Comparison of ENCODE assay signal across 20 cellular contexts in genomic region chr11:65065898-65066297, GRCh38. TPM values are rescaled to one million over a fixed set of nuclear protein-coding genes. Genes with fewer than 3 reads are reported as not detected.
DNase-seq lines count a peak whose midpoint lies in the region; ATAC-seq and TF ChIP-seq lines count a peak whose summit lies in the region.
"Had no signal": no experiment of that assay in that cellular context is flagged by ENCODE, and none has a peak within 500 bp of the region (broad histone marks: within the 10 kb centered on the region; RNA-seq: fewer than 3 reads in every experiment).

No MANE protein-coding gene starts in this region.

- H2AFZ ChIP-seq in SK-N-SH (ENCODE audit: low read depth) = no peak overlapping the region
- no peak overlapping the region for H2AFZ ChIP-seq in trophoblast cell (ENCODE audit: insufficient read depth, low read length, poor library complexity)

- H3K79me2 ChIP-seq in SK-N-SH (ENCODE audit: insufficient read depth) = no peaks in the 10 kb centered on the region
- H3K79me2 ChIP-seq in trophoblast cell (ENCODE audit: control insufficient read depth, insufficient read depth, low read length, poor library complexity) = no peaks in the 10 kb centered on the region

- no peak overlapping the region for H2BK5ac ChIP-seq in trophoblast cell (ENCODE audit: low read depth, low read length, poor library complexity)

- no peaks in the 10 kb centered on the region for H3K9me3 Mint-ChIP-seq in effector memory CD8-positive, alpha-beta T cell
- H3K9me3 Mint-ChIP-seq: HFFc6 had no signal

- H3K27ac ChIP-seq in SK-N-SH (ENCODE audit: low read depth in 2 of 2, low read length in 1 of 2) (no peak overlapping the region), HEK293 (ENCODE audit: extremely low read depth, low read depth, low read length) (no peak overlapping the region), trophoblast cell (ENCODE audit: low read depth, low read length) (no peak overlapping the region)

- H3K9me2 ChIP-seq in SK-N-SH = no peaks in the 10 kb centered on the region

- no peak for TF ChIP-seq CTCF in SK-N-SH (IDR thresholded peaks at IDR 0.05)
- no peak for TF ChIP-seq CTCF in HEK293 (tag by site-specific recombination; IDR thresholded peaks at IDR 0.05)

- H2BK120ac ChIP-seq in trophoblast cell (ENCODE audit: insufficient read depth, low read length, poor library complexity) = no peak overlapping the region

- CTCF ChIA-PET in SK-N-SH (lab: Yijun Ruan, JAX) = interaction anchor here (0.6 to 1.8 kb wide), 2 partner anchors 28 to 51 kb away, joined by 4 to 9 read pairs; partner anchors contain the start of gene ARL2
- CTCF ChIA-PET in HEK293 (lab: Yijun Ruan, JAX) = interaction anchor here (0.8 kb wide), 1 partner anchor 12 kb away, joined by 4 read pairs; no protein-coding TSS in a partner anchor

- no peak overlapping the region for H2AK5ac ChIP-seq in trophoblast cell (ENCODE audit: low read length)

- H3K79me1 ChIP-seq in trophoblast cell (ENCODE audit: low read length) = no peaks in the 10 kb centered on the region

- DNase-seq in SK-N-SH (peak; percentile 52), trophoblast cell (no peak), dedifferentiated amniotic fluid mesenchymal stem cell (ENCODE audit: extremely low spot score) (no peak)
- DNase-seq in effector memory CD8-positive, alpha-beta T cell = no peak
- DNase-seq: 8988T, ACHN, BE2C, Calu3, DND-41, HFFc6, KG1, MG63, NCI-H1105 treated with DMSO at 0.1 percent for 48 hours, NCI-H1930, NCI-H2227 treated with DMSO at 0.1 percent for 48 hours, NCI-H510A, Peyer's patch had no signal

- TF ChIP-seq EP300 in SK-N-SH (IDR thresholded peaks at IDR 0.05; ENCODE audit: borderline replicate concordance in 1 of 2, low read depth in 1 of 2, low read length in 1 of 2) = no peak

- H3K4me3 ChIP-seq in SK-N-SH (ENCODE audit: low read depth in 2 of 2, low read length in 1 of 2) (no peak overlapping the region), HEK293 (ENCODE audit: low read depth, low read length) (no peak overlapping the region), iPS-15b (ENCODE audit: low read depth, low read length) (no peak overlapping the region), trophoblast cell (ENCODE audit: low read depth, low read length) (no peak overlapping the region)
- H3K4me3 ChIP-seq: MG63, Peyer's patch had no signal

- ATAC-seq in SK-N-SH treated with all-trans-retinoic acid at 6 μM for 48 hours = no peak
- ATAC-seq in effector memory CD8-positive, alpha-beta T cell (replicated peaks) = no peak

- no peak overlapping the region for H3K18ac ChIP-seq in trophoblast cell (ENCODE audit: low read length)

- H4K8ac ChIP-seq in trophoblast cell (ENCODE audit: low read depth, low read length) = peak overlapping the region; percentile 30

- no peaks in the 10 kb centered on the region for H3K36me3 Mint-ChIP-seq in effector memory CD8-positive, alpha-beta T cell (ENCODE audit: insufficient read depth)

- H3K27me3 ChIP-seq in SK-N-SH (ENCODE audit: insufficient read depth) (no peaks in the 10 kb centered on the region), iPS-15b (ENCODE audit: control insufficient read depth, insufficient read depth, low read length) (no peaks in the 10 kb centered on the region), trophoblast cell (ENCODE audit: insufficient read depth, low read length) (no peaks in the 10 kb centered on the region)
- H3K27me3 ChIP-seq: BE2C, MG63, Peyer's patch had no signal

- no peak overlapping the region for H3K4me3 Mint-ChIP-seq in effector memory CD8-positive, alpha-beta T cell
- H3K4me3 Mint-ChIP-seq: HFFc6 had no signal

- H3K4ac ChIP-seq in trophoblast cell (ENCODE audit: low read depth, low read length) = no peak overlapping the region

- H3K23ac ChIP-seq in trophoblast cell (ENCODE audit: low read length) = no peak overlapping the region

- H3K4me2 ChIP-seq in SK-N-SH (no peak overlapping the region), trophoblast cell (ENCODE audit: low read length) (no peak overlapping the region)

- no peaks in the 10 kb centered on the region for H4K20me1 ChIP-seq in SK-N-SH (ENCODE audit: insufficient read depth)

- H4K91ac ChIP-seq in trophoblast cell (ENCODE audit: low read depth, low read length) = no peak overlapping the region

- TF ChIP-seq RAD21 in SK-N-SH (IDR thresholded peaks at IDR 0.05; ENCODE audit: low read length) = no peak

- no peak overlapping the region for H3K9ac ChIP-seq in SK-N-SH
- peak overlapping the region; percentile 60 for H3K9ac ChIP-seq in iPS-15b (ENCODE audit: low read depth, low read length)
- no peak overlapping the region for H3K9ac ChIP-seq in trophoblast cell (ENCODE audit: low read length)

- H4K12ac ChIP-seq in trophoblast cell (ENCODE audit: low read depth, low read length) = no peak overlapping the region

- no peaks in the 10 kb centered on the region for H3F3A ChIP-seq in SK-N-SH (replicated peaks; ENCODE audit: insufficient read depth)

- H3K4me1 ChIP-seq in SK-N-SH (ENCODE audit: control insufficient read depth in 1 of 2, insufficient read depth in 2 of 2, low read depth in 1 of 2, low read length in 1 of 2) (no peaks in the 10 kb centered on the region; a peak in 1 of 4 replicates), HEK293 (ENCODE audit: control insufficient read depth, insufficient read depth, low read length) (no peaks in the 10 kb centered on the region), iPS-15b (ENCODE audit: control insufficient read depth, insufficient read depth, low read length) (peaks cover 7% of the 10 kb centered on the region), trophoblast cell (ENCODE audit: control insufficient read depth in 1 of 2, insufficient read depth in 2 of 2, low read length in 2 of 2) (peaks cover 8 to 10% of the 10 kb centered on the region in 2 experiments)
- H3K4me1 ChIP-seq: BE2C had no signal

- peaks cover 0 to 5% of the 10 kb centered on the region in 2 donors for H3K4me1 Mint-ChIP-seq in effector memory CD8-positive, alpha-beta T cell (ENCODE audit: low read depth in 2 of 2)

- no peak overlapping the region for H2BK12ac ChIP-seq in trophoblast cell (ENCODE audit: low read length)

- 51% methylated on average over 4 of the region's 7 CpGs for WGBS in SK-N-SH (ENCODE audit: low lambda C conversion rate)
- no CpG with 5 or more reads among the region's 7 CpGs for WGBS in trophoblast cell (ENCODE audit: extremely low coverage, insufficient coverage, insufficient read length)

- H3K9me3 ChIP-seq in SK-N-SH (no peaks in the 10 kb centered on the region), HEK293 (ENCODE audit: control insufficient read depth, insufficient read depth, low read depth, low read length) (no peaks in the 10 kb centered on the region), iPS-15b (ENCODE audit: control insufficient read depth, insufficient read depth, low read length) (no peaks in the 10 kb centered on the region), trophoblast cell (ENCODE audit: insufficient read depth, low read depth, low read length) (no peaks in the 10 kb centered on the region)
- H3K9me3 ChIP-seq: BE2C, MG63, Peyer's patch had no signal

- no peak overlapping the region for H3K14ac ChIP-seq in trophoblast cell (ENCODE audit: low read length)

- peaks cover 0 to 14% of the 10 kb centered on the region in 2 donors for H3K27me3 Mint-ChIP-seq in effector memory CD8-positive, alpha-beta T cell

- H3K36me3 ChIP-seq in SK-N-SH (replicated peaks in 1 of 2; ENCODE audit: control insufficient read depth in 1 of 2, insufficient read depth in 2 of 2, low read length in 1 of 2) (no peaks in the 10 kb centered on the region), HEK293 (ENCODE audit: control insufficient read depth in 2 of 2, insufficient read depth in 1 of 2, low read length in 2 of 2) (no peaks in the 10 kb centered on the region), iPS-15b (ENCODE audit: control insufficient read depth, insufficient read depth, low read length) (no peaks in the 10 kb centered on the region), trophoblast cell (ENCODE audit: control insufficient read depth in 1 of 2, insufficient read depth in 2 of 2, low read length in 2 of 2) (no peaks in the 10 kb centered on the region)
- H3K36me3 ChIP-seq: BE2C, MG63, Peyer's patch had no signal

- no peak overlapping the region for H3K27ac Mint-ChIP-seq in effector memory CD8-positive, alpha-beta T cell
- H3K27ac Mint-ChIP-seq: HFFc6 had no signal

- POLR2A ChIA-PET in SK-N-SH (lab: Yijun Ruan, JAX) (interaction anchor here (1.0 kb wide), 1 partner anchor 8 kb away, joined by 4 read pairs; no protein-coding TSS in a partner anchor), HEK293 (lab: Yijun Ruan, JAX) (interaction anchor here (0.5 to 1.8 kb wide), 2 partner anchors 8 to 10 kb away, joined by 5 to 7 read pairs; no protein-coding TSS in a partner anchor)

TF ChIP-seq in SK-N-SH, 30 proteins besides CTCF, POLR2A, EP300 and RAD21 (continues in another document):
- TF ChIP-seq FOSL2 (IDR thresholded peaks at IDR 0.05; ENCODE audit: borderline replicate concordance, low read depth) (no peak), YY1 (IDR thresholded peaks at IDR 0.05; ENCODE audit: low read depth) (no peak)

TF ChIP-seq in SK-N-SH treated with all-trans-retinoic acid at 6 μM for 48 hours, 23 proteins besides CTCF, POLR2A, EP300 and RAD21 (continues in another document):
- TF ChIP-seq ARNTL (CRISPR knock-in tag; IDR thresholded peaks at IDR 0.05; ENCODE audit: borderline replicate concordance, low read depth) = no peak
- no peak for TF ChIP-seq PPARA (CRISPR knock-in tag; IDR thresholded peaks at IDR 0.05; ENCODE audit: borderline replicate concordance)

TF ChIP-seq in HEK293, 187 proteins besides CTCF, POLR2A, EP300 and RAD21 (continues in another document):
- 0 out of 2 replicates have a peak, but pooled peaks have one; percentile 15 for TF ChIP-seq ZNF341 (tag by site-specific recombination; IDR thresholded peaks at IDR 0.05; ENCODE audit: low read depth)

RNA-seq across cellular contexts. Expression of gene NAALADL1, which starts 7.5 kb away (rescaled TPM):
- polyA plus RNA-seq in SK-N-SH (2012; rRNA removed) = not detected in 2 replicates
- polyA plus RNA-seq in SK-N-SH (2012; cell fraction: cytosol; rRNA removed) = not detected in 2 replicates
- 0.02 and 0.04 TPM in 2 replicates for polyA plus RNA-seq in SK-N-SH (2012; cell fraction: nucleus; rRNA removed)
- 0.10 and 0.29 TPM in 2 replicates for polyA plus RNA-seq in trophoblast cell (2013)

RNA-seq across cellular contexts. Expression of gene CDCA5, which starts 17.9 kb away (rescaled TPM):
- polyA plus RNA-seq in SK-N-SH (2012; rRNA removed) = 13.1 and 16.3 TPM in 2 replicates
- 11.4 and 12.7 TPM in 2 replicates for polyA plus RNA-seq in SK-N-SH (2012; cell fraction: cytosol; rRNA removed)
- 19.1 and 21.6 TPM in 2 replicates for polyA plus RNA-seq in SK-N-SH (2012; cell fraction: nucleus; rRNA removed)
- 23.9 and 24.5 TPM in 2 replicates for polyA plus RNA-seq in trophoblast cell (2013)

RNA-seq across cellular contexts. Expression of gene ZFPL1, which starts 18.1 kb away (rescaled TPM):
- 55.7 and 75.9 TPM in 2 replicates for polyA plus RNA-seq in SK-N-SH (2012; rRNA removed)
- 29.4 and 37.0 TPM in 2 replicates for polyA plus RNA-seq in SK-N-SH (2012; cell fraction: cytosol; rRNA removed)
- 101 and 124 TPM in 2 replicates for polyA plus RNA-seq in SK-N-SH (2012; cell fraction: nucleus; rRNA removed)
- 66.5 and 69.3 TPM in 2 replicates for polyA plus RNA-seq in trophoblast cell (2013)

RNA-seq across cellular contexts. Expression of gene SAC3D1, which starts 24.9 kb away (rescaled TPM):
- polyA plus RNA-seq in SK-N-SH (2012; rRNA removed) = 13.1 and 22.5 TPM in 2 replicates
- 12.8 and 17.6 TPM in 2 replicates for polyA plus RNA-seq in SK-N-SH (2012; cell fraction: cytosol; rRNA removed)
- polyA plus RNA-seq in SK-N-SH (2012; cell fraction: nucleus; rRNA removed) = 14.0 and 30.2 TPM in 2 replicates
- polyA plus RNA-seq in trophoblast cell (2013) = 12.0 TPM in 2 replicates

RNA-seq across cellular contexts. Expression of gene VPS51, which starts 30.1 kb away (rescaled TPM):
- polyA plus RNA-seq in SK-N-SH (2012; rRNA removed) = 59.1 and 59.9 TPM in 2 replicates
- polyA plus RNA-seq in SK-N-SH (2012; cell fraction: cytosol; rRNA removed) = 18.5 and 33.0 TPM in 2 replicates
- polyA plus RNA-seq in SK-N-SH (2012; cell fraction: nucleus; rRNA removed) = 93.7 and 181 TPM in 2 replicates
- polyA plus RNA-seq in trophoblast cell (2013) = 51.4 and 52.0 TPM in 2 replicates
